14 cellular contexts compared by ENCODE assay signal in the genomic region with DNA sequence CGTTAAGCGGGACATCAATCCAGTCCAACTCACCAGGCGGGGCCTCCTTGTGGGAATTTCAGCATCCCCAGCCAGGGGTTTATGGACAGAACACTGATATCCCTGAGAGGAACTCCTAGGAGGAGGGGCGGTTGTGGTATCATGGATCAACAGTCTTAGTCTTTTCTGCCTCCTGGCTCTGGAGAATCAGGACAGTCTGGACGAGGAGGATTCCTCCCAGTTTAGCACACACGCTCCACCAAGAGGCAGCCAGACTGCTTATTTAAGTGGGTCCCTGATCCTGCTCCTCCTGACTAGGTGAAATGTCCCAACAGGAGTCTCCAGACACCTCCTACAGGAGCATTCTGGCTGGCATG. TPM values are rescaled to one million over a fixed set of nuclear protein-coding genes. Genes with fewer than 3 reads are reported as not detected.
DNase-seq lines count a peak whose midpoint lies in the region; ATAC-seq, FAIRE-seq and TF ChIP-seq lines count a peak whose summit lies in the region.
"Had no signal": no experiment of that assay in that cellular context is flagged by ENCODE, and none has a peak within 500 bp of the region (broad histone marks: within the 10 kb centered on the region; RNA-seq: fewer than 3 reads in every experiment).

No MANE protein-coding gene starts in this region.

- no peak for TF ChIP-seq CTCF in BE2C (IDR thresholded peaks at IDR 0.05; ENCODE audit: low read depth, low read length)
- no peak for TF ChIP-seq CTCF in astrocyte of the cerebellum (IDR thresholded peaks at IDR 0.05; ENCODE audit: low read depth, low read length, missing control alignments)
- TF ChIP-seq CTCF in foreskin fibroblast (IDR thresholded peaks at IDR 0.05; ENCODE audit: low read depth, low read length), result no peak
- TF ChIP-seq CTCF in retinal pigment epithelial cell (conservative IDR thresholded peaks at IDR 0.05; ENCODE audit: low read depth, low read length), result no peak
- no peak for TF ChIP-seq CTCF in GM13976 (IDR thresholded peaks at IDR 0.05; ENCODE audit: borderline replicate concordance, control extremely low read depth, extremely low read depth, insufficient read depth, missing control alignments)

- peaks cover 6% of the 10 kb centered on the region for H3K27me3 ChIP-seq in BE2C

- DNase-seq in BE2C (no peak), astrocyte of the cerebellum (ENCODE audit: low read depth) (no peak), foreskin fibroblast (no peak), retinal pigment epithelial cell (ENCODE audit: low read depth) (no peak), GM13976 (ENCODE audit: low spot score) (no peak), H54 (ENCODE audit: insufficient read length, low spot score) (no peak), GM03348 (ENCODE audit: low spot score) (no peak)
- DNase-seq: activated naive CD8-positive, alpha-beta T cell treated with anti-CD3 and anti-CD28 coated beads for 36 hours; AML-193; NCI-H1092; stimulated activated CD4-positive, alpha-beta T cell treated with anti-CD3 and anti-CD28 coated beads, Interleukin-12 subunit alpha, Interleukin-12 subunit beta, amount 100 ng/mL, for 4 hours; SW 1271 had no signal

- no peaks in the 10 kb centered on the region for H3K36me3 ChIP-seq in BE2C

- no peaks in the 10 kb centered on the region for H3K9me3 ChIP-seq in BE2C

- ATAC-seq in GM21786 (IDR thresholded peaks at IDR 0.05; ENCODE audit: unreplicated experiment), result no peak
- ATAC-seq: activated CD4-positive, CD25-positive, alpha-beta regulatory T cell treated with anti-CD3 and anti-CD28 coated beads, Interleukin-2, amount 50 U/mL, for 24 hours had no signal

- FAIRE-seq in H54 (lab: Jason Lieb, UNC), result no peak

- no peak for TF ChIP-seq POLR2A in H54 (IDR thresholded peaks at IDR 0.05; ENCODE audit: low read depth, low read length)

- peak overlapping the region; percentile 40 for H3K4me3 ChIP-seq in BE2C (ENCODE audit: low read depth, low read length)
- H3K4me3 ChIP-seq in astrocyte of the cerebellum (ENCODE audit: low read depth, low read length), result peak overlapping the region; percentile 4
- H3K4me3 ChIP-seq in foreskin fibroblast (ENCODE audit: low read depth in 1 of 2, low read length in 2 of 2), result peak overlapping the region; percentile 23 to 40
- H3K4me3 ChIP-seq in retinal pigment epithelial cell (ENCODE audit: low read length), result peak overlapping the region; percentile 26

- in situ Hi-C loops in astrocyte of the cerebellum (cut with HindIII; ENCODE audit: low sequenced_read_pairs), result no loop called here
- in situ Hi-C loops in GM13976 (cut with MboI; ENCODE audit: low sequenced_read_pairs, unreplicated experiment), result no loop called here

- peaks cover 3% of the 10 kb centered on the region; the same call in 1 of the 2 replicates for H3K4me1 ChIP-seq in BE2C

RNA-seq across cellular contexts. Expression of gene ZNF705A, which starts 10.4 kb away (rescaled TPM):
- 0.23 TPM for polyA plus RNA-seq in BE2C (2012; ENCODE audit: insufficient read depth, insufficient read length, low read depth)

RNA-seq across cellular contexts. Expression of gene CLEC4A, which starts 23.0 kb away (rescaled TPM):
- 2.9 TPM for polyA plus RNA-seq in BE2C (2012; ENCODE audit: insufficient read depth, insufficient read length, low read depth)
